Comparison of ENCODE assay signal across 1 cellular context in genomic region chr6:117444600-117444999, GRCh38.
TF ChIP-seq lines count a peak whose summit lies in the region.

No MANE protein-coding gene starts in this region.

TF ChIP-seq in WTC11, 78 proteins besides CTCF, POLR2A, EP300 and RAD21 (continued from another document):
- TF ChIP-seq ARID4B (CRISPR knock-in tag; IDR thresholded peaks at IDR 0.05; ENCODE audit: borderline replicate concordance) (no peak), SP1 (CRISPR knock-in tag; conservative IDR thresholded peaks at IDR 0.05) (no peak), ZNF396 (CRISPR knock-in tag; IDR thresholded peaks at IDR 0.05; ENCODE audit: borderline replicate concordance) (no peak), E2F5 (CRISPR knock-in tag; IDR thresholded peaks at IDR 0.05) (no peak), ZSCAN18 (CRISPR knock-in tag; IDR thresholded peaks at IDR 0.05) (no peak), ESRRA (CRISPR knock-in tag; IDR thresholded peaks at IDR 0.05; ENCODE audit: borderline replicate concordance) (no peak), TP53 (CRISPR knock-in tag; IDR thresholded peaks at IDR 0.05) (no peak)
TF ChIP-seq in WTC11: peak in this region for 0.
